ENCODE assay signal across 17 cellular contexts in genomic region chrX:5236749-5237148, GRCh38.
DNase-seq lines count a peak whose midpoint lies in the region; ATAC-seq, FAIRE-seq and TF ChIP-seq lines count a peak whose summit lies in the region.
"Had no signal": no experiment of that assay in that cellular context is flagged by ENCODE, and none has a peak within 500 bp of the region (broad histone marks: within the 10 kb centered on the region; RNA-seq: fewer than 3 reads in every experiment).

No MANE protein-coding gene starts in this region.

- H3K36me3 ChIP-seq in PC-9 (ENCODE audit: low read depth) (no peaks in the 10 kb centered on the region), lung (ENCODE audit: control insufficient read depth in 2 of 2, insufficient read depth in 2 of 2, low read length in 2 of 2) (no peaks in the 10 kb centered on the region), pancreas (no peaks in the 10 kb centered on the region)
- H3K36me3 ChIP-seq in naive thymus-derived CD4-positive, alpha-beta T cell (ENCODE audit: control insufficient read depth in 2 of 3, insufficient read depth in 3 of 3, low read length in 3 of 3): no peaks in the 10 kb centered on the region
- H3K36me3 ChIP-seq: BLaER1 treated with 17β-estradiol and CSF1 and Interleukin-3, amounts not matched to agents 10 nM and 100 nM had no signal

- H3K9me3 ChIP-seq in PC-9 (ENCODE audit: insufficient read depth, low read depth): no peaks in the 10 kb centered on the region
- H3K9me3 ChIP-seq in lung (ENCODE audit: control insufficient read depth in 2 of 2, insufficient read depth in 1 of 2, low read length in 1 of 2): no peaks in the 10 kb centered on the region
- H3K9me3 ChIP-seq in pancreas: no peaks in the 10 kb centered on the region
- no peaks in the 10 kb centered on the region for H3K9me3 ChIP-seq in naive thymus-derived CD4-positive, alpha-beta T cell (ENCODE audit: control insufficient read depth in 2 of 3, low read length in 3 of 3)

- TF ChIP-seq CTCF in PC-9 (conservative IDR thresholded peaks at IDR 0.05) (no peak), lung (IDR thresholded peaks at IDR 0.05; ENCODE audit: control extremely low read depth, extremely low read depth) (no peak), pancreas (IDR thresholded peaks at IDR 0.05) (no peak)

- H4K20me1 ChIP-seq in PC-9 (ENCODE audit: insufficient read depth): no peaks in the 10 kb centered on the region
- H4K20me1 ChIP-seq: BLaER1 treated with 17β-estradiol and CSF1 and Interleukin-3, amounts not matched to agents 10 nM and 100 nM had no signal

- H3K9me2 ChIP-seq in PC-9 (ENCODE audit: insufficient read depth): no peaks in the 10 kb centered on the region

- DNase-seq in NOMO-1 treated with DMSO at 0.1 percent for 48 hours (lab: John Stamatoyannopoulos, UW; ENCODE audit: unreplicated experiment) (peak; percentile 19), NOMO-1 treated with dmso at 0.1 percent for 144 hours (lab: John Stamatoyannopoulos, UW; ENCODE audit: unreplicated experiment) (no peak), PC-9 (no peak), lung (ENCODE audit: low spot score) (no peak), pancreas (no peak)
- no peak for DNase-seq in activated CD4-positive, alpha-beta memory T cell treated with anti-CD3 and anti-CD28 coated beads, Interleukin-2, amount 10 ng/mL, durations not matched to agents 7 days and 5 days
- no peak for DNase-seq in naive thymus-derived CD4-positive, alpha-beta T cell
- DNase-seq: 8988T; Calu3; CD8-positive, alpha-beta T cell; DMS79 treated with DMSO at 0.1 percent for 48 hours; GF-D8; GOT3 had no signal

- peaks cover 2% of the 10 kb centered on the region for H3K9me3 Mint-ChIP-seq in activated CD4-positive, alpha-beta memory T cell treated with anti-CD3 and anti-CD28 coated beads, Interleukin-2, amount 10 ng/mL, durations not matched to agents 7 days and 5 days
- H3K9me3 Mint-ChIP-seq in naive thymus-derived CD4-positive, alpha-beta T cell: peaks cover 0 to 13% (median 3%) of the 10 kb centered on the region in 11 donors

- H3K36me3 Mint-ChIP-seq in activated CD4-positive, alpha-beta memory T cell treated with anti-CD3 and anti-CD28 coated beads, Interleukin-2, amount 10 ng/mL, durations not matched to agents 7 days and 5 days (ENCODE audit: low read depth): no peaks in the 10 kb centered on the region
- H3K36me3 Mint-ChIP-seq in naive thymus-derived CD4-positive, alpha-beta T cell: no peaks in the 10 kb centered on the region
- H3K36me3 Mint-ChIP-seq: CD8-positive, alpha-beta T cell had no signal

- no peak for FAIRE-seq in pancreas (lab: Jason Lieb, UNC)
- FAIRE-seq: HepG2 had no signal

- no peak overlapping the region for H2AFZ ChIP-seq in PC-9

- H3K4me1 ChIP-seq in PC-9 (replicated peaks; ENCODE audit: insufficient read depth) (peaks cover 11% of the 10 kb centered on the region; the same call in 1 of the 2 replicates), lung (ENCODE audit: control insufficient read depth in 2 of 2, insufficient read depth in 2 of 2, low read length in 2 of 2) (no peaks in the 10 kb centered on the region), pancreas (no peaks in the 10 kb centered on the region)
- no peaks in the 10 kb centered on the region for H3K4me1 ChIP-seq in naive thymus-derived CD4-positive, alpha-beta T cell (ENCODE audit: control insufficient read depth in 2 of 2, insufficient read depth in 2 of 2, low read length in 2 of 2)
- H3K4me1 ChIP-seq: BLaER1 treated with 17β-estradiol and CSF1 and Interleukin-3, amounts not matched to agents 10 nM and 100 nM had no signal

- peak overlapping the region; percentile 43; the same call in 1 of the 2 replicates for H3K4me2 ChIP-seq in PC-9
- H3K4me2 ChIP-seq: BLaER1 treated with 17β-estradiol and CSF1 and Interleukin-3, amounts not matched to agents 10 nM and 100 nM had no signal

- H3K79me2 ChIP-seq in PC-9 (ENCODE audit: low read depth): no peaks in the 10 kb centered on the region

- CTCF ChIA-PET in PC-9 (lab: Charles Lee): no interaction called here
- CTCF ChIA-PET in activated CD4-positive, alpha-beta memory T cell treated with anti-CD3 and anti-CD28 coated beads, Interleukin-2, amount 10 ng/mL, durations not matched to agents 7 days and 5 days (lab: Charles Lee): interaction anchor here (0.5 kb wide), 1 partner anchor 182 kb away, joined by 3 read pairs; no protein-coding TSS in a partner anchor
- CTCF ChIA-PET in naive thymus-derived CD4-positive, alpha-beta T cell (lab: Charles Lee): no interaction called here

- H3K27me3 ChIP-seq in PC-9 (ENCODE audit: insufficient read depth, low read depth): no peaks in the 10 kb centered on the region
- no peaks in the 10 kb centered on the region for H3K27me3 ChIP-seq in lung (ENCODE audit: control insufficient read depth, insufficient read depth)
- no peaks in the 10 kb centered on the region for H3K27me3 ChIP-seq in pancreas
- H3K27me3 ChIP-seq in naive thymus-derived CD4-positive, alpha-beta T cell (ENCODE audit: control insufficient read depth in 2 of 2, insufficient read depth in 2 of 2, low read length in 2 of 2): no peaks in the 10 kb centered on the region
- H3K27me3 ChIP-seq: BLaER1 treated with 17β-estradiol and CSF1 and Interleukin-3, amounts not matched to agents 10 nM and 100 nM had no signal

- WGBS in lung, 2 donors: 67 to 75% methylated on average over 4 of the region's 4 CpGs
- 73 to 78% methylated on average over 4 of the region's 4 CpGs for WGBS in pancreas, 2 donors

- intact Hi-C loops in PC-9 (cut with micrococcal nuclease; ENCODE audit: unreplicated experiment): no loop called here
- intact Hi-C loops in pancreas (cut with DNase I): no loop called here
- intact Hi-C loops in naive thymus-derived CD4-positive, alpha-beta T cell (cut with micrococcal nuclease): no loop called here

- H3K27ac ChIP-seq in PC-9: no peak overlapping the region
- H3K27ac ChIP-seq in lung (ENCODE audit: low read depth in 1 of 2, low read length in 1 of 2): no peak overlapping the region
- H3K27ac ChIP-seq in pancreas: no peak overlapping the region
- H3K27ac ChIP-seq in naive thymus-derived CD4-positive, alpha-beta T cell (ENCODE audit: low read depth, low read length): no peak overlapping the region
- H3K27ac ChIP-seq: BLaER1 treated with 17β-estradiol and CSF1 and Interleukin-3, amounts not matched to agents 10 nM and 100 nM had no signal

- POLR2A ChIA-PET in PC-9 (lab: Charles Lee; ENCODE audit: unreplicated experiment): no interaction called here
- POLR2A ChIA-PET in activated CD4-positive, alpha-beta memory T cell treated with anti-CD3 and anti-CD28 coated beads, Interleukin-2, amount 10 ng/mL, durations not matched to agents 7 days and 5 days (lab: Charles Lee): no interaction called here
- POLR2A ChIA-PET in naive thymus-derived CD4-positive, alpha-beta T cell (lab: Charles Lee): no interaction called here

- no peaks in the 10 kb centered on the region for H3K4me1 Mint-ChIP-seq in activated CD4-positive, alpha-beta memory T cell treated with anti-CD3 and anti-CD28 coated beads, Interleukin-2, amount 10 ng/mL, durations not matched to agents 7 days and 5 days
- no peaks in the 10 kb centered on the region for H3K4me1 Mint-ChIP-seq in naive thymus-derived CD4-positive, alpha-beta T cell
- H3K4me1 Mint-ChIP-seq: B cell had no signal

- no TSS peak for BruUV-seq in PC-9 (replicated peaks; lab: Mats Ljungman, UMichigan)

- no peak overlapping the region for H3K27ac Mint-ChIP-seq in activated CD4-positive, alpha-beta memory T cell treated with anti-CD3 and anti-CD28 coated beads, Interleukin-2, amount 10 ng/mL, durations not matched to agents 7 days and 5 days
- H3K27ac Mint-ChIP-seq in naive thymus-derived CD4-positive, alpha-beta T cell: no peak overlapping the region
- H3K27ac Mint-ChIP-seq: B cell; CD8-positive, alpha-beta T cell; H9 had no signal

- no peaks in the 10 kb centered on the region for H3F3A ChIP-seq in PC-9 (ENCODE audit: insufficient read depth, low read depth)

- H3K4me3 ChIP-seq in PC-9 (no peak overlapping the region), lung (no peak overlapping the region), pancreas (no peak overlapping the region)
- no peak overlapping the region for H3K4me3 ChIP-seq in naive thymus-derived CD4-positive, alpha-beta T cell (ENCODE audit: low read length)
- H3K4me3 ChIP-seq: BLaER1 treated with 17β-estradiol and CSF1 and Interleukin-3, amounts not matched to agents 10 nM and 100 nM had no signal

- ATAC-seq in lung (ENCODE audit: insufficient read depth, low FRiP score) (peak; percentile 64), pancreas (no peak)
- no peak for ATAC-seq in naive thymus-derived CD4-positive, alpha-beta T cell
- ATAC-seq: CD8-positive, alpha-beta T cell; HepG2 had no signal

- H3K27me3 Mint-ChIP-seq in activated CD4-positive, alpha-beta memory T cell treated with anti-CD3 and anti-CD28 coated beads, Interleukin-2, amount 10 ng/mL, durations not matched to agents 7 days and 5 days: no peaks in the 10 kb centered on the region
- no peaks in the 10 kb centered on the region for H3K27me3 Mint-ChIP-seq in naive thymus-derived CD4-positive, alpha-beta T cell
- H3K27me3 Mint-ChIP-seq: B cell had no signal

- no peak overlapping the region for H3K4me3 Mint-ChIP-seq in activated CD4-positive, alpha-beta memory T cell treated with anti-CD3 and anti-CD28 coated beads, Interleukin-2, amount 10 ng/mL, durations not matched to agents 7 days and 5 days
- H3K4me3 Mint-ChIP-seq in naive thymus-derived CD4-positive, alpha-beta T cell: no peak overlapping the region
- H3K4me3 Mint-ChIP-seq: B cell; CD8-positive, alpha-beta T cell; H9 had no signal
